ENCODE assay signal across 12 cellular contexts in genomic region chr16:89266521-89267134, GRCh38. TPM values are rescaled to one million over a fixed set of nuclear protein-coding genes. Genes with fewer than 3 reads are reported as not detected.
DNase-seq lines count a peak whose midpoint lies in the region; ATAC-seq, FAIRE-seq and TF ChIP-seq lines count a peak whose summit lies in the region.
"Had no signal": no experiment of that assay in that cellular context is flagged by ENCODE, and none has a peak within 500 bp of the region (broad histone marks: within the 10 kb centered on the region; RNA-seq: fewer than 3 reads in every experiment).

No MANE protein-coding gene starts in this region.

- H3K4me3 ChIP-seq in Panc1 (ENCODE audit: low read depth in 2 of 2, low read length in 2 of 2), result no peak overlapping the region
- H3K4me3 ChIP-seq in HepG2 (replicated peaks in 1 of 3; ENCODE audit: insufficient read depth in 1 of 3, low read depth in 2 of 3, low read length in 3 of 3), result no peak overlapping the region
- H3K4me3 ChIP-seq: PC-9 had no signal

- 99% methylated on average over 7 of the region's 17 CpGs for WGBS in HepG2 (ENCODE audit: low lambda C conversion rate)

- H3K9ac ChIP-seq in HepG2 (ENCODE audit: insufficient read depth, low read depth, low read length), result no peak overlapping the region
- H3K9ac ChIP-seq: SK-N-SH had no signal

- H4K20me1 ChIP-seq in HepG2 (ENCODE audit: insufficient read depth, low read length), result peaks cover 5% of the 10 kb centered on the region; the same call in 1 of the 2 replicates

- H3K27ac ChIP-seq in Panc1 (ENCODE audit: low read length) (peak overlapping the region; percentile 54), HepG2 (ENCODE audit: extremely low read length, insufficient read depth, low read length) (no peak overlapping the region)
- H3K27ac ChIP-seq: PC-9 had no signal

- H3K4me3 Mint-ChIP-seq in natural killer cell treated with Interleukin-12 subunit alpha and Interleukin-12 subunit beta and Interleukin-15 and Interleukin-18, amount 100 ng/mL, for 72 hours, result no peak overlapping the region
- no peak overlapping the region for H3K4me3 Mint-ChIP-seq in natural killer cell
- no peak overlapping the region for H3K4me3 Mint-ChIP-seq in activated CD4-positive, alpha-beta memory T cell treated with anti-CD3 and anti-CD28 coated beads for 36 hours

- intact Hi-C loops in natural killer cell (cut with micrococcal nuclease) (no loop called here), Panc1 (cut with micrococcal nuclease; ENCODE audit: unreplicated experiment) (no loop called here), HepG2 (cut with micrococcal nuclease; ENCODE audit: unreplicated experiment) (no loop called here)
- intact Hi-C loops in activated CD4-positive, alpha-beta memory T cell treated with anti-CD3 and anti-CD28 coated beads for 36 hours (cut with micrococcal nuclease), result no loop called here

- CTCF ChIA-PET in Panc1 (lab: Charles Lee), result no interaction called here
- CTCF ChIA-PET in HepG2 (lab: Yijun Ruan, JAX; ENCODE audit: low intra/inter-chr PET ratio, low total read pairs), result no interaction called here
- CTCF ChIA-PET in activated CD4-positive, alpha-beta memory T cell treated with anti-CD3 and anti-CD28 coated beads for 36 hours (lab: Charles Lee), result interaction anchor here (0.6 kb wide), 1 partner anchor 370 kb away, joined by 3 read pairs; no protein-coding TSS in a partner anchor

- H3K27ac Mint-ChIP-seq in natural killer cell treated with Interleukin-12 subunit alpha and Interleukin-12 subunit beta and Interleukin-15 and Interleukin-18, amount 100 ng/mL, for 72 hours, result no peak overlapping the region
- no peak overlapping the region for H3K27ac Mint-ChIP-seq in natural killer cell
- no peak overlapping the region for H3K27ac Mint-ChIP-seq in activated CD4-positive, alpha-beta memory T cell treated with anti-CD3 and anti-CD28 coated beads for 36 hours

- H2AFZ ChIP-seq in HepG2 (ENCODE audit: low read length), result no peak overlapping the region
- H2AFZ ChIP-seq: PC-9 had no signal

- H3K27me3 ChIP-seq in Panc1 (ENCODE audit: control insufficient read depth, insufficient read depth, low read length) (no peaks in the 10 kb centered on the region), HepG2 (ENCODE audit: control insufficient read depth in 1 of 2, insufficient read depth in 2 of 2, low read length in 2 of 2) (no peaks in the 10 kb centered on the region)

- BruUV-seq in Panc1 (replicated peaks; lab: Mats Ljungman, UMichigan) (no TSS peak), HepG2 (replicated peaks; lab: Mats Ljungman, UMichigan) (no TSS peak)

- no peaks in the 10 kb centered on the region for H3K9me3 Mint-ChIP-seq in natural killer cell treated with Interleukin-12 subunit alpha and Interleukin-12 subunit beta and Interleukin-15 and Interleukin-18, amount 100 ng/mL, for 72 hours
- H3K9me3 Mint-ChIP-seq in natural killer cell, result no peaks in the 10 kb centered on the region
- no peaks in the 10 kb centered on the region for H3K9me3 Mint-ChIP-seq in activated CD4-positive, alpha-beta memory T cell treated with anti-CD3 and anti-CD28 coated beads for 36 hours

- H3K36me3 ChIP-seq in Panc1 (ENCODE audit: control insufficient read depth, insufficient read depth, low read length) (no peaks in the 10 kb centered on the region), HepG2 (replicated peaks in 1 of 2; ENCODE audit: control insufficient read depth in 1 of 2, insufficient read depth in 2 of 2, low read length in 2 of 2) (peaks cover 32 to 41% of the 10 kb centered on the region in 2 experiments; a peak in 4 of 5 replicates)

- no peaks in the 10 kb centered on the region for H3K9me3 ChIP-seq in Panc1 (ENCODE audit: control insufficient read depth, insufficient read depth, low read depth, low read length)
- H3K9me3 ChIP-seq in HepG2 (ENCODE audit: low read length), result no peaks in the 10 kb centered on the region
- H3K9me3 ChIP-seq: SK-N-SH had no signal

- TF ChIP-seq CTCF in natural killer cell (IDR thresholded peaks at IDR 0.05) (no peak), Panc1 (IDR thresholded peaks at IDR 0.05) (no peak), HepG2 (CRISPR knock-in tag; IDR thresholded peaks at IDR 0.05) (no peak)

- DNase-seq in natural killer cell treated with Interleukin-12 subunit alpha and Interleukin-12 subunit beta and Interleukin-15 and Interleukin-18, amount 100 ng/mL, for 72 hours (ENCODE audit: low spot score), result peak; percentile 39
- no peak for DNase-seq in natural killer cell
- DNase-seq in Panc1 (ENCODE audit: low read depth, low spot score), result no peak
- DNase-seq in HepG2 (ENCODE audit: low spot score), result no peak
- DNase-seq in EL, result no peak
- no peak for DNase-seq in activated CD4-positive, alpha-beta memory T cell treated with anti-CD3 and anti-CD28 coated beads for 36 hours
- DNase-seq: C1 segment of cervical spinal cord, NCI-H1048, NCI-H510A treated with DMSO at 0.1 percent for 48 hours, PC-9, SK-N-SH had no signal

- H3K4me1 ChIP-seq in Panc1 (ENCODE audit: control insufficient read depth, insufficient read depth, low read length) (peaks cover 36% of the 10 kb centered on the region), HepG2 (ENCODE audit: insufficient read depth, low read length) (peaks cover 17% of the 10 kb centered on the region)

- H3K79me2 ChIP-seq in HepG2 (ENCODE audit: insufficient read depth, low read length), result peaks cover 4% of the 10 kb centered on the region

- TF ChIP-seq POLR2A in HepG2 (IDR thresholded peaks at IDR 0.05; ENCODE audit: insufficient read depth in 1 of 2, low read depth in 2 of 2, low read length in 2 of 2), result 0 out of 4 replicates have a peak, but pooled peaks of 1 of the 2 experiments have one; percentile 42

- no peaks in the 10 kb centered on the region for H3K36me3 Mint-ChIP-seq in natural killer cell treated with Interleukin-12 subunit alpha and Interleukin-12 subunit beta and Interleukin-15 and Interleukin-18, amount 100 ng/mL, for 72 hours
- H3K36me3 Mint-ChIP-seq in natural killer cell, result no peaks in the 10 kb centered on the region
- peaks cover 23% of the 10 kb centered on the region for H3K36me3 Mint-ChIP-seq in activated CD4-positive, alpha-beta memory T cell treated with anti-CD3 and anti-CD28 coated beads for 36 hours

- TF ChIP-seq EP300 in HepG2 (IDR thresholded peaks at IDR 0.05; ENCODE audit: low read depth in 2 of 2, low read length in 2 of 2) (no peak), HepG2 (CRISPR knock-in tag; IDR thresholded peaks at IDR 0.05; ENCODE audit: borderline replicate concordance) (no peak)

- ATAC-seq in natural killer cell treated with Interleukin-12 subunit alpha and Interleukin-12 subunit beta and Interleukin-15 and Interleukin-18, amount 100 ng/mL, for 72 hours, result no peak
- ATAC-seq in natural killer cell, result no peak
- peak; percentile 25 for ATAC-seq in Panc1
- ATAC-seq in HepG2, result no peak
- no peak for ATAC-seq in HG02798 (IDR thresholded peaks at IDR 0.05; ENCODE audit: poor library complexity, unreplicated experiment)

- H3K27me3 Mint-ChIP-seq in natural killer cell treated with Interleukin-12 subunit alpha and Interleukin-12 subunit beta and Interleukin-15 and Interleukin-18, amount 100 ng/mL, for 72 hours, result no peaks in the 10 kb centered on the region
- H3K27me3 Mint-ChIP-seq in natural killer cell (ENCODE audit: low read depth in 2 of 2), result no peaks in the 10 kb centered on the region
- H3K27me3 Mint-ChIP-seq in activated CD4-positive, alpha-beta memory T cell treated with anti-CD3 and anti-CD28 coated beads for 36 hours, result no peaks in the 10 kb centered on the region

- in situ Hi-C loops in Panc1 (cut with HindIII; ENCODE audit: low pct_unique_long_range_greater_than_20kb, low sequenced_read_pairs), result no loop called here
- in situ Hi-C loops in HepG2 (cut with HindIII; ENCODE audit: extremely low pct_ligation_motif_present, low pct_unique_long_range_greater_than_20kb), result loop anchor here (10.0 kb wide), 1 partner anchor 58 kb away; no protein-coding TSS in a partner anchor

- H3K4me2 ChIP-seq in HepG2 (ENCODE audit: low read depth, low read length), result no peak overlapping the region
- H3K4me2 ChIP-seq: PC-9, SK-N-SH had no signal

- TF ChIP-seq RAD21 in HepG2 (CRISPR knock-in tag; IDR thresholded peaks at IDR 0.05), result peak; percentile 11; the same call in 1 of the 2 replicates

- FAIRE-seq in HepG2 (lab: Jason Lieb, UNC), result no peak

- POLR2A ChIA-PET in Panc1 (lab: Charles Lee) (interaction anchor here (0.8 kb wide), 1 partner anchor 9 kb away, joined by 3 read pairs; no protein-coding TSS in a partner anchor), HepG2 (lab: Yijun Ruan, JAX) (no interaction called here)
- POLR2A ChIA-PET in activated CD4-positive, alpha-beta memory T cell treated with anti-CD3 and anti-CD28 coated beads for 36 hours (lab: Charles Lee), result no interaction called here

- H3K4me1 Mint-ChIP-seq in natural killer cell treated with Interleukin-12 subunit alpha and Interleukin-12 subunit beta and Interleukin-15 and Interleukin-18, amount 100 ng/mL, for 72 hours (ENCODE audit: low read depth in 2 of 2), result peaks cover 0 to 12% of the 10 kb centered on the region in 2 donors
- H3K4me1 Mint-ChIP-seq in natural killer cell, result peaks cover 16 to 19% of the 10 kb centered on the region in 2 donors
- no peaks in the 10 kb centered on the region for H3K4me1 Mint-ChIP-seq in activated CD4-positive, alpha-beta memory T cell treated with anti-CD3 and anti-CD28 coated beads for 36 hours (ENCODE audit: low read depth)

RNA-seq across cellular contexts. Expression of gene ZNF778, which starts 49.1 kb away (rescaled TPM):
- total RNA-seq in natural killer cell treated with Interleukin-12 subunit alpha and Interleukin-12 subunit beta and Interleukin-15 and Interleukin-18, amount 100 ng/mL, for 72 hours, result 10 to 100 TPM in 1 of 2 donors, 1 to 10 TPM in 1; 7.5 to 23.3 TPM
- total RNA-seq in natural killer cell, result 10 to 100 TPM in 2 of 3 donors, 1 to 10 TPM in 1; 7.0 to 14.1 (median 11.8) TPM
- total RNA-seq in Panc1 (2021; ENCODE audit: unreplicated experiment), result 15.0 TPM
- polyA plus RNA-seq in Panc1 (2012; ENCODE audit: insufficient read length), result 4.9 TPM
- 7.2 and 9.3 TPM in 2 replicates for total RNA-seq in HepG2 (2016; rRNA removed; fragmentation: Illumina TruSeq; extraction: Trizol)
- total RNA-seq in HepG2 (2016; cell fraction: cytosol; rRNA removed; fragmentation: Illumina TruSeq; extraction: Trizol; ENCODE audit: low read depth), result 1.7 and 2.6 TPM in 2 replicates
- 6.1 and 8.3 TPM in 2 replicates for total RNA-seq in HepG2 (2016; cell fraction: insoluble cytoplasmic fraction; rRNA removed; fragmentation: Illumina TruSeq; extraction: Trizol)
- 2.7 and 3.9 TPM in 2 replicates for total RNA-seq in HepG2 (2016; cell fraction: membrane; rRNA removed; fragmentation: Illumina TruSeq; extraction: Trizol)
- total RNA-seq in HepG2 (2016; cell fraction: nucleus; rRNA removed; fragmentation: Illumina TruSeq; extraction: Trizol), result 8.7 and 10.5 TPM in 2 replicates
- 3.8 and 6.1 TPM in 2 replicates for polyA plus RNA-seq in HepG2 (2011; rRNA removed)
- polyA plus RNA-seq in HepG2 (2011; cell fraction: cytosol; rRNA removed), result 1.8 and 2.1 TPM in 2 replicates
- polyA plus RNA-seq in HepG2 (2011; cell fraction: nucleus; rRNA removed), result 6.6 and 11.3 TPM in 2 replicates
- polyA plus RNA-seq in HepG2 (2012), result 2.4 and 3.0 TPM in 2 replicates
- polyA plus RNA-seq in HepG2 (2016; cell fraction: cytosol; fragmentation: Illumina TruSeq; extraction: Trizol; ENCODE audit: low read depth), result 0.79 and 0.83 TPM in 2 replicates
- polyA plus RNA-seq in HepG2 (2016; cell fraction: insoluble cytoplasmic fraction; fragmentation: Illumina TruSeq; extraction: Trizol; ENCODE audit: low read depth), result 4.6 and 6.1 TPM in 2 replicates
- 0.61 and 1.7 TPM in 2 replicates for polyA plus RNA-seq in HepG2 (2016; cell fraction: membrane; fragmentation: Illumina TruSeq; extraction: Trizol; ENCODE audit: low read depth)
- 11.3 and 22.5 TPM in 2 replicates for polyA plus RNA-seq in HepG2 (2016; cell fraction: nucleus; fragmentation: Illumina TruSeq; extraction: Trizol; ENCODE audit: insufficient read depth, low read depth)
- 6.4 and 9.2 TPM in 2 replicates for polyA minus RNA-seq in HepG2 (2011; rRNA and poly(A)+ RNA removed; ENCODE audit: low replicate concordance)
- polyA minus RNA-seq in HepG2 (2011; cell fraction: cytosol; rRNA and poly(A)+ RNA removed), result 4.0 and 6.1 TPM in 2 replicates
- polyA minus RNA-seq in HepG2 (2011; cell fraction: nucleus; rRNA and poly(A)+ RNA removed), result 15.2 and 17.3 TPM in 2 replicates
- 1 to 10 TPM; 7.4 to 7.9 TPM for total RNA-seq in activated CD4-positive, alpha-beta memory T cell treated with anti-CD3 and anti-CD28 coated beads for 36 hours
